In the genomic region with DNA sequence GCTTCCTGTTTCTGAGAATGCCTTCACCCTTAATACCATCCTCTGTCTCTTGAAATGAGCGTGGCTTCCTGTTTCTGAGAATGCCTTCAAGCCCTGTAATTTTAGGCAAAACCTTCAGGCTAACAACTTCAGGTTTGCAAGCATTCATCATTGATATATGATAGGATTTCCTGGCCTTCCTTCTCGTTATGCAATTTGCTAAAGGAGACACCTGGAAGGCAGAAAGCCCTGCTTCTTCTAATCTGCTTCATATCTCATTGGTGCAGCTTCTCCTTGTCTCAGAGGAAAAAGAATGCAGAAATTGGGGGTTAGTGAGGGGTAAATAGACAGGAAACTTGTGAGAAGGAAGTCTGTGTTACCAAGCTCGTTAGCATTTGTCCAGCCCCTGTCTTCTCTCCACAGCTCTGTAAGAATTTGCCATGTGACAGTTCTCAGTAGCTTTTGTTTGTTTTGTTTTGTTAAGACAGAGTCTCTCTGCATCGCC, we compare ENCODE assay signal across 1 cellular context.
TF ChIP-seq lines count a peak whose summit lies in the region.

No MANE protein-coding gene starts in this region.

TF ChIP-seq in IMR-90, 13 proteins besides CTCF, POLR2A, EP300 and RAD21:
- TF ChIP-seq RFX5 (IDR thresholded peaks at IDR 0.05; ENCODE audit: low read depth, low read length) (no peak), MXI1 (IDR thresholded peaks at IDR 0.05; ENCODE audit: borderline replicate concordance, low read depth, low read length) (no peak), ELK1 (IDR thresholded peaks at IDR 0.05; ENCODE audit: borderline replicate concordance, low read depth, low read length) (no peak), MAFK (IDR thresholded peaks at IDR 0.05; ENCODE audit: low read depth, low read length) (no peak), CEBPB (IDR thresholded peaks at IDR 0.05; ENCODE audit: low read depth, low read length) (no peak), BHLHE40 (IDR thresholded peaks at IDR 0.05; ENCODE audit: low read depth, low read length) (no peak), CHD1 (IDR thresholded peaks at IDR 0.05; ENCODE audit: low read depth, low read length) (no peak), SMC3 (IDR thresholded peaks at IDR 0.05; ENCODE audit: low read depth, low read length) (no peak), USF2 (IDR thresholded peaks at IDR 0.05; ENCODE audit: low read depth, low read length) (no peak), NFE2L2 (IDR thresholded peaks at IDR 0.05; ENCODE audit: low read depth, low read length) (no peak), RCOR1 (IDR thresholded peaks at IDR 0.05; ENCODE audit: insufficient replicate concordance, low read length) (no peak), FOS (IDR thresholded peaks at IDR 0.05; ENCODE audit: low read depth, low read length) (no peak), MAZ (IDR thresholded peaks at IDR 0.05; ENCODE audit: borderline replicate concordance, low read depth, low read length) (no peak)
